In genomic region chr15:31303434-31304073, GRCh38 we compare ENCODE assay signal across 9 cellular contexts. TPM values are rescaled to one million over a fixed set of nuclear protein-coding genes. Genes with fewer than 3 reads are reported as not detected.
DNase-seq lines count a peak whose midpoint lies in the region; ATAC-seq and TF ChIP-seq lines count a peak whose summit lies in the region.
"Had no signal": no experiment of that assay in that cellular context is flagged by ENCODE, and none has a peak within 500 bp of the region (broad histone marks: within the 10 kb centered on the region; RNA-seq: fewer than 3 reads in every experiment).

No MANE protein-coding gene starts in this region.

- H3K27me3 ChIP-seq in BLaER1: no peaks in the 10 kb centered on the region
- no peaks in the 10 kb centered on the region for H3K27me3 ChIP-seq in H9 (ENCODE audit: insufficient read depth, low read length)
- no peaks in the 10 kb centered on the region for H3K27me3 ChIP-seq in liver (ENCODE audit: control insufficient read depth in 4 of 4, insufficient read depth in 4 of 4, low read length in 3 of 4)
- no peaks in the 10 kb centered on the region for H3K27me3 ChIP-seq in CD8-positive, alpha-beta memory T cell (ENCODE audit: insufficient read depth, low read length, poor library complexity, severe bottlenecking)

- H3K9me3 ChIP-seq in BLaER1: no peaks in the 10 kb centered on the region
- H3K9me3 ChIP-seq in H9 (ENCODE audit: control insufficient read depth, low read depth, low read length): no peaks in the 10 kb centered on the region
- H3K9me3 ChIP-seq in liver (ENCODE audit: control insufficient read depth in 4 of 4, low read length in 3 of 4): no peaks in the 10 kb centered on the region
- H3K9me3 ChIP-seq in CD8-positive, alpha-beta memory T cell (ENCODE audit: low read length): no peaks in the 10 kb centered on the region

- no peak overlapping the region for H2BK120ac ChIP-seq in H9 (ENCODE audit: low read depth, low read length, poor library complexity, severe bottlenecking)

- WGBS in H9 (ENCODE audit: extremely low coverage, insufficient read length, low lambda C conversion rate): no CpG with 5 or more reads among the region's 8 CpGs
- 22% methylated on average over 8 of the region's 8 CpGs for WGBS in liver

- H2BK5ac ChIP-seq in H9 (ENCODE audit: insufficient read length, low read length): no peak overlapping the region

- H3K4me1 Mint-ChIP-seq in H9 (peaks cover 59 to 66% of the 10 kb centered on the region in 2 experiments), brain (peaks cover 89% of the 10 kb centered on the region)
- peaks cover 10 to 35% (median 23%) of the 10 kb centered on the region in 3 donors for H3K4me1 Mint-ChIP-seq in CD8-positive, alpha-beta memory T cell

- no peaks in the 10 kb centered on the region for H3K23me2 ChIP-seq in H9 (ENCODE audit: insufficient read length, low read depth, low read length, poor library complexity, severe bottlenecking)

- H3K79me1 ChIP-seq in H9 (ENCODE audit: insufficient read depth, low read depth, low read length, poor library complexity, severe bottlenecking): no peaks in the 10 kb centered on the region

- no peak overlapping the region for H2AK5ac ChIP-seq in H9 (ENCODE audit: insufficient read length, low read length)

- H3K79me2 ChIP-seq in H9 (ENCODE audit: insufficient read depth, low read length): no peaks in the 10 kb centered on the region

- H3K9ac ChIP-seq in BLaER1 (no peak overlapping the region), H9 (ENCODE audit: extremely low read depth, insufficient read length, low read length) (no peak overlapping the region), liver (ENCODE audit: low read depth in 1 of 2, low read length in 2 of 2) (no peak overlapping the region)

- CTCF ChIA-PET in CD8-positive, alpha-beta memory T cell (lab: Charles Lee): interaction anchor here (0.7 to 2.4 kb wide), 16 partner anchors 10 to 241 kb away, joined by 3 to 11 read pairs (median 4); no protein-coding TSS in a partner anchor

- no peak overlapping the region for H2AFZ ChIP-seq in H9 (ENCODE audit: low read length)

- H2BK20ac ChIP-seq in H9 (ENCODE audit: low read depth, low read length, poor library complexity, severe bottlenecking): no peak overlapping the region

- no peak overlapping the region for H3K4me3 ChIP-seq in BLaER1
- H3K4me3 ChIP-seq in liver (ENCODE audit: low read depth in 1 of 3, low read length in 3 of 3): no peak overlapping the region
- no peak overlapping the region for H3K4me3 ChIP-seq in CD8-positive, alpha-beta memory T cell (ENCODE audit: low read length)

- no peak overlapping the region for H3K56ac ChIP-seq in H9 (ENCODE audit: insufficient read length, low read depth, low read length)

- TF ChIP-seq CTCF in H9 (conservative IDR thresholded peaks at IDR 0.05) (no peak), brain (conservative IDR thresholded peaks at IDR 0.05) (no peak), liver (IDR thresholded peaks at IDR 0.05; ENCODE audit: low read depth, low read length, missing input control) (no peak)

- no peak overlapping the region for H3K4me3 Mint-ChIP-seq in H9
- no peak overlapping the region for H3K4me3 Mint-ChIP-seq in brain
- H3K4me3 Mint-ChIP-seq in CD8-positive, alpha-beta memory T cell: no peak overlapping the region

- H3K4me1 ChIP-seq in BLaER1: peaks cover 100% of the 10 kb centered on the region
- H3K4me1 ChIP-seq in H9 (ENCODE audit: insufficient read depth, low read length): peaks cover 14% of the 10 kb centered on the region; the same call in 1 of the 2 replicates
- H3K4me1 ChIP-seq in liver (ENCODE audit: control insufficient read depth in 4 of 4, insufficient read depth in 4 of 4, low read length in 3 of 4): peaks cover 23 to 39% (median 31%) of the 10 kb centered on the region in 4 donors
- peaks cover 13% of the 10 kb centered on the region for H3K4me1 ChIP-seq in CD8-positive, alpha-beta memory T cell (ENCODE audit: insufficient read depth, low read length)

- no peak overlapping the region for H3T11ph ChIP-seq in H9 (ENCODE audit: low read length)

- H4K91ac ChIP-seq in H9 (ENCODE audit: insufficient read length, low read depth, low read length): no peak overlapping the region

- H3K36me3 ChIP-seq in BLaER1 (no peaks in the 10 kb centered on the region), liver (ENCODE audit: control insufficient read depth in 4 of 4, insufficient read depth in 3 of 4, low read depth in 1 of 4, low read length in 3 of 4) (no peaks in the 10 kb centered on the region)
- no peaks in the 10 kb centered on the region for H3K36me3 ChIP-seq in CD8-positive, alpha-beta memory T cell (ENCODE audit: insufficient read depth, low read length)

- H4K20me1 ChIP-seq in BLaER1 (no peaks in the 10 kb centered on the region), H9 (ENCODE audit: control insufficient read depth, insufficient read depth, insufficient read length) (no peaks in the 10 kb centered on the region)

- TF ChIP-seq RAD21 in liver (IDR thresholded peaks at IDR 0.05): no peak

- H3K9me3 Mint-ChIP-seq in H9: no peaks in the 10 kb centered on the region; a peak in 1 of 5 replicates
- H3K9me3 Mint-ChIP-seq in brain: peaks cover 0 to 3% (median 0%) of the 10 kb centered on the region in 5 experiments
- no peaks in the 10 kb centered on the region for H3K9me3 Mint-ChIP-seq in CD8-positive, alpha-beta memory T cell

- no peak overlapping the region for H4K5ac ChIP-seq in H9 (ENCODE audit: insufficient read length, low read depth, low read length)

- no peak overlapping the region for H3K4ac ChIP-seq in H9 (ENCODE audit: low read depth, low read length)

- H3K27me3 Mint-ChIP-seq in H9 (ENCODE audit: low read depth): peaks cover 6% of the 10 kb centered on the region; the same call in 1 of the 2 replicates
- H3K27me3 Mint-ChIP-seq in brain: no peaks in the 10 kb centered on the region
- peaks cover 0 to 9% of the 10 kb centered on the region in 2 donors for H3K27me3 Mint-ChIP-seq in CD8-positive, alpha-beta memory T cell

- H3K23ac ChIP-seq in H9 (ENCODE audit: insufficient read length, low read depth, low read length): no peak overlapping the region

- H3K14ac ChIP-seq in H9 (ENCODE audit: insufficient read depth, low read length): peak overlapping the region; percentile 62; the same call in 1 of the 2 replicates

- H3K4me2 ChIP-seq in BLaER1 (peak overlapping the region; percentile 81), H9 (ENCODE audit: insufficient read depth, insufficient read length, low read length) (no peak overlapping the region)

- no peak for DNase-seq in H9
- no peak for DNase-seq in CD8-positive, alpha-beta memory T cell
- no peak for DNase-seq in NK-92 treated with Interleukin-12 subunit alpha and Interleukin-12 subunit beta, amount 100 ng/mL, for 24 hours (lab: John Stamatoyannopoulos, UW)
- DNase-seq: NCI-H774 had no signal

- no peak overlapping the region for H4K8ac ChIP-seq in H9 (replicated peaks; ENCODE audit: insufficient read length, low read depth, low read length)

- H3K27ac Mint-ChIP-seq in H9: no peak overlapping the region
- peak overlapping the region in 4 of 5 experiments; percentile 43 to 98 (median 93) for H3K27ac Mint-ChIP-seq in brain
- peak overlapping the region in 2 of 8 donors; percentile 38 to 85 for H3K27ac Mint-ChIP-seq in CD8-positive, alpha-beta memory T cell

- H3K36me3 Mint-ChIP-seq in H9 (ENCODE audit: insufficient read depth in 1 of 3, low read depth in 3 of 3): no peaks in the 10 kb centered on the region; a peak in 1 of 7 replicates
- H3K36me3 Mint-ChIP-seq in brain: no peaks in the 10 kb centered on the region
- no peaks in the 10 kb centered on the region for H3K36me3 Mint-ChIP-seq in CD8-positive, alpha-beta memory T cell

- no peak overlapping the region for H3K18ac ChIP-seq in H9 (ENCODE audit: insufficient read length, low read depth, low read length)

- H2BK15ac ChIP-seq in H9 (ENCODE audit: low read depth, low read length): no peak overlapping the region

- no peak overlapping the region for H2BK12ac ChIP-seq in H9 (ENCODE audit: insufficient read length, low read depth, low read length)

- H3K27ac ChIP-seq in BLaER1: peak overlapping the region; percentile 90
- H3K27ac ChIP-seq in H9 (ENCODE audit: insufficient read length, low read depth, low read length): no peak overlapping the region
- H3K27ac ChIP-seq in liver (ENCODE audit: low read depth in 1 of 2, low read length in 2 of 2): peak overlapping the region; percentile 54 to 55
- H3K27ac ChIP-seq in CD8-positive, alpha-beta memory T cell (ENCODE audit: low read depth, low read length): no peak overlapping the region

- POLR2A ChIA-PET in CD8-positive, alpha-beta memory T cell (lab: Charles Lee): interaction anchor here (0.6 to 0.7 kb wide), 3 partner anchors 72 to 136 kb away, joined by 3 to 5 read pairs (median 3); no protein-coding TSS in a partner anchor

- ATAC-seq in GM21825 (IDR thresholded peaks at IDR 0.05; ENCODE audit: unreplicated experiment): no peak
- ATAC-seq in GM21737 (IDR thresholded peaks at IDR 0.05; ENCODE audit: unreplicated experiment): no peak

TF ChIP-seq in liver, 16 proteins besides CTCF, POLR2A, EP300 and RAD21 (continues in another document):
- TF ChIP-seq REST (IDR thresholded peaks at IDR 0.05): peak; percentile 18
- TF ChIP-seq GABPA (IDR thresholded peaks at IDR 0.05 in 1 of 2, conservative IDR thresholded peaks at IDR 0.05 in 1 of 2): no peak

RNA-seq across cellular contexts. Expression of gene KLF13, which starts 23.1 kb away (rescaled TPM):
- 30.6 and 33.4 TPM in 2 replicates for total RNA-seq in H9 (2021)
- polyA plus RNA-seq in brain (ENCODE audit: insufficient read depth, low read depth, low replicate concordance): 88.5 TPM
- total RNA-seq in liver: 10 to 100 TPM; 64.6 to 77.1 TPM
- 10 to 100 TPM; 17.4 to 50.5 TPM for polyA plus RNA-seq in liver
- total RNA-seq in CD8-positive, alpha-beta memory T cell: 100 to 1,000 TPM; 145 to 147 TPM
- polyA plus RNA-seq in CD8-positive, alpha-beta memory T cell: 109 TPM

Comparison
In these comparisons a context has a peak if more than half of its experiments do, and no peak if none do; other contexts are left out.
1. H3K27ac ChIP-seq: peak in BLaER1 (single experiment) and liver (2 of 2); none in H9 (single experiment) and CD8-positive, alpha-beta memory T cell (single experiment).
2. H3K27ac Mint-ChIP-seq: peak in brain (4 of 5); none in H9 (0 of 3).